Comparison of ENCODE assay signal across 1 cellular context in genomic region chrX:153925739-153926593, GRCh38.
TF ChIP-seq lines count a peak whose summit lies in the region.

Gene ARHGAP4 (minus strand): TSS chrX:153926264. CDS start chrX:153926202, 62 bp downstream.

TF ChIP-seq in GM23338, 12 proteins besides CTCF, POLR2A, EP300 and RAD21 (continued from another document):
- TF ChIP-seq ZNF462 (CRISPR knock-in tag; IDR thresholded peaks at IDR 0.05) = no peak
